26 cellular contexts compared by ENCODE assay signal in genomic region chr16:49061315-49061714, GRCh38.
"Had no signal": no experiment of that assay in that cellular context is flagged by ENCODE, and none has a peak within 500 bp of the region (broad histone marks: within the 10 kb centered on the region; RNA-seq: fewer than 3 reads in every experiment).

No MANE protein-coding gene starts in this region.

- DNase-seq: activated CD4-positive, alpha-beta T cell treated with anti-CD3 and anti-CD28 coated beads for 1 hour; activated CD4-positive, alpha-beta T cell treated with anti-CD3 and anti-CD28 coated beads, Interleukin-2, amount 50 U/mL, for 1 hour; activated CD8-positive, alpha-beta T cell treated with anti-CD3 and anti-CD28 coated beads for 36 hours; activated naive CD8-positive, alpha-beta T cell treated with anti-CD3 and anti-CD28 coated beads, Interleukin-2, amount 50 U/mL, for 24 hours; activated T-cell treated with anti-CD3 and anti-CD28 coated beads, Interleukin-2, amount 50 U/mL, for 4 hours; amygdala; central memory CD4-positive, alpha-beta T cell; dermis blood vessel endothelial cell; effector CD4-positive, alpha-beta T cell; esophagus squamous epithelium; foreskin melanocyte; stimulated activated CD4-positive, alpha-beta T cell treated with anti-CD3 and anti-CD28 coated beads, Interleukin-1b, Interleukin-23, amount 100 ng/mL, for 48 hours; stimulated activated CD4-positive, alpha-beta T cell treated with anti-CD3 and anti-CD28 coated beads, Interleukin-4, amount 100 ng/mL, for 4 hours; stimulated activated CD8-positive, alpha-beta memory T cell treated with anti-CD3 and anti-CD28 coated beads, Interleukin-4, amount 100 ng/mL, for 48 hours; stimulated activated naive CD8-positive, alpha-beta T cell treated with anti-CD3 and anti-CD28 coated beads, Interleukin-15, amount 100 ng/mL, for 72 hours; T-helper 17 cell; T1000; upper lobe of left lung had no signal

- H3K4me1 ChIP-seq: esophagus squamous epithelium, upper lobe of left lung had no signal

- H3K36me3 ChIP-seq: esophagus squamous epithelium, upper lobe of left lung had no signal

- H3K27me3 ChIP-seq: esophagus squamous epithelium, hepatocyte, upper lobe of left lung had no signal

- H3K27ac ChIP-seq: esophagus squamous epithelium, hepatocyte, upper lobe of left lung had no signal

- ATAC-seq: activated CD8-positive, alpha-beta T cell treated with anti-CD3 and anti-CD28 coated beads for 36 hours; activated naive CD8-positive, alpha-beta T cell treated with anti-CD3 and anti-CD28 coated beads, Interleukin-2, amount 50 U/mL, for 24 hours; activated T-cell treated with anti-CD3 and anti-CD28 coated beads, Interleukin-2, amount 50 U/mL, for 4 hours; activated T-helper 17 cell treated with anti-CD3 and anti-CD28 coated beads, Interleukin-2, amount 50 U/mL, for 72 hours; left lobe of liver; stimulated activated memory B cell treated with anti-CD40 and anti-IgM and Interleukin-4, amounts not matched to agents 10 μg/mL and 1 μg/mL and 100 μg/mL, for 72 hours; stimulated activated naive CD8-positive, alpha-beta T cell treated with anti-CD3 and anti-CD28 coated beads, Interleukin-15, amount 100 ng/mL, for 72 hours; T-helper 17 cell; WTC11 had no signal

- H3K9me3 ChIP-seq: esophagus squamous epithelium, upper lobe of left lung had no signal

- FAIRE-seq: colon, keratinocyte had no signal

- H3K4me3 ChIP-seq: esophagus squamous epithelium, hepatocyte, smooth muscle cell, upper lobe of left lung had no signal
